In the genomic region with DNA sequence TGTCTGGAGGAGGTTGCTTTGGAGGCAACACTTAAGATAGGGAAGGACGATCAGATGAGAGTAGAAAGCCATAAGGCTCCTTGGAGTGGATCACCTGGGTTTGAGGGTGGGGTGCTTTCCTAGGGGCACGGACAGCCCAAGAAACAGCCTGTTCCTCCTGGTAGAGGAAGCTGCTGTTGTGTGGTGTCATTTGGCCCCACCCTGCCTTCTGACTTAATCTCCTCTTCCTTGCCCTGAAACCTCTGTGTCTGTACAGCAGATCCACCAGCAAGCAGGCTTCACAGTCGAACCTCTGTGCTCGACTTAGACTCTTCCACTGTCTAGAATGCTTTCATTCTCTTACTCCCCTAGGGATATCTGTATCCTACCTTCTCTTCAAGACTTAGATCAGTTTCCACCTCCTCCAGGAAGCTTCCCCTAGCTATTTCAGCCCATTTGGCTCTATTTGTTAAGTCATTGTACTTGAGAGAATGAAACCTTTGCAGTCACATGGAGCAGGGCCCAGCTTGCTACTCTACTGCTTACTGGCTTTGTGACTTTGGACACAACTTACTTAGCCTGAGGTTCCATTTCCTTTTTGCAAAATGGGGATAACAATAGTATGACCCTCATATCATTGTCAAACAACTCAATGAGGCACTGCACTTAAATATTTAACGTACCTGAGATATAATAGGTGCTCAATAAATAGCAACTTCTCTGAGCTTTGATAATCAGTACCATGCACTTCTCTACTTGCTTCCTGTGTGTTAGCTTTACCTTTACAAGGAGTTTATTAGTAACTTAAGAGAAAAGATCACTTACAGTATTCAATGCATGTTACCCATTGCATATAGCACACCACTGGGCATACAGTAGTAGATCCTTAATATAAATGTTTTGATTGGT, we compare ENCODE assay signal across 8 cellular contexts. TPM values are rescaled to one million over a fixed set of nuclear protein-coding genes. Genes with fewer than 3 reads are reported as not detected.
DNase-seq lines count a peak whose midpoint lies in the region; ATAC-seq and TF ChIP-seq lines count a peak whose summit lies in the region.

No MANE protein-coding gene starts in this region.

- H4K20me1 ChIP-seq in osteoblast (ENCODE audit: insufficient read depth, low read length) = no peaks in the 10 kb centered on the region

- H3K27me3 ChIP-seq in osteoblast (ENCODE audit: insufficient read depth, low read length) = peaks cover 6% of the 10 kb centered on the region

- H3K79me2 ChIP-seq in osteoblast (ENCODE audit: insufficient read depth, low read length) = no peaks in the 10 kb centered on the region

- DNase-seq in D341Med (ENCODE audit: low spot score) (peak; percentile 21), NOMO-1 treated with DMSO at 0.1 percent for 48 hours (lab: John Stamatoyannopoulos, UW; ENCODE audit: unreplicated experiment) (peak; percentile 74), mucosa of descending colon (peak; percentile 65 to 74 (median 71)), NCI-H187 treated with DMSO at 0.1 percent for 48 hours (lab: John Stamatoyannopoulos, UW) (no peak), NCI-H146 (lab: John Stamatoyannopoulos, UW) (no peak), NCI-H1417 treated with DMSO at 0.1 percent for 48 hours (lab: John Stamatoyannopoulos, UW) (no peak), osteoblast (ENCODE audit: insufficient read length, low spot score, missing footprints) (no peak)
- DNase-seq in activated naive CD8-positive, alpha-beta T cell treated with anti-CD3 and anti-CD28 coated beads, Interleukin-2, amount 10 ng/mL, durations not matched to agents 7 days and 5 days = peak; percentile 52

- ATAC-seq in activated naive CD8-positive, alpha-beta T cell treated with anti-CD3 and anti-CD28 coated beads, Interleukin-2, amount 10 ng/mL, durations not matched to agents 7 days and 5 days (ENCODE audit: low read depth) = peak; percentile 44
- ATAC-seq in mucosa of descending colon = peak; percentile 55

- POLR2A ChIA-PET in activated naive CD8-positive, alpha-beta T cell treated with anti-CD3 and anti-CD28 coated beads, Interleukin-2, amount 10 ng/mL, durations not matched to agents 7 days and 5 days (lab: Charles Lee) = interaction anchor here (0.6 to 2.9 kb wide), 7 partner anchors 10 to 715 kb away, joined by 3 to 13 read pairs (median 4); no protein-coding TSS in a partner anchor

- H3K27me3 Mint-ChIP-seq in activated naive CD8-positive, alpha-beta T cell treated with anti-CD3 and anti-CD28 coated beads, Interleukin-2, amount 10 ng/mL, durations not matched to agents 7 days and 5 days = peaks cover 6% of the 10 kb centered on the region

- no peak overlapping the region for H2AFZ ChIP-seq in osteoblast (ENCODE audit: low read length)

- H3K9me3 ChIP-seq in mucosa of descending colon = no peaks in the 10 kb centered on the region
- H3K9me3 ChIP-seq in osteoblast (ENCODE audit: low read depth, low read length) = no peaks in the 10 kb centered on the region

- H3K36me3 Mint-ChIP-seq in activated naive CD8-positive, alpha-beta T cell treated with anti-CD3 and anti-CD28 coated beads, Interleukin-2, amount 10 ng/mL, durations not matched to agents 7 days and 5 days = peaks cover 3% of the 10 kb centered on the region

- H3K4me1 Mint-ChIP-seq in activated naive CD8-positive, alpha-beta T cell treated with anti-CD3 and anti-CD28 coated beads, Interleukin-2, amount 10 ng/mL, durations not matched to agents 7 days and 5 days = peaks cover 46% of the 10 kb centered on the region

- H3K4me3 ChIP-seq in mucosa of descending colon (no peak overlapping the region), osteoblast (ENCODE audit: insufficient read depth, low read length) (no peak overlapping the region)

- H3K27ac ChIP-seq in osteoblast (ENCODE audit: low read depth, low read length) = no peak overlapping the region

- H3K4me1 ChIP-seq in mucosa of descending colon (ENCODE audit: low read depth) (peaks cover 29% of the 10 kb centered on the region), osteoblast (ENCODE audit: insufficient read depth, low read length) (peaks cover 10% of the 10 kb centered on the region)

- peak overlapping the region; percentile 93 for H3K4me3 Mint-ChIP-seq in activated naive CD8-positive, alpha-beta T cell treated with anti-CD3 and anti-CD28 coated beads, Interleukin-2, amount 10 ng/mL, durations not matched to agents 7 days and 5 days

- intact Hi-C loops in mucosa of descending colon (cut with DNase I, micrococcal nuclease) = no loop called here

- no peak for TF ChIP-seq CTCF in mucosa of descending colon (IDR thresholded peaks at IDR 0.05)
- no peak for TF ChIP-seq CTCF in osteoblast (IDR thresholded peaks at IDR 0.05; ENCODE audit: extremely low read depth, low read depth, low read length)

- peak overlapping the region; percentile 91 for H3K27ac Mint-ChIP-seq in activated naive CD8-positive, alpha-beta T cell treated with anti-CD3 and anti-CD28 coated beads, Interleukin-2, amount 10 ng/mL, durations not matched to agents 7 days and 5 days

- H3K4me2 ChIP-seq in osteoblast (ENCODE audit: insufficient read depth, low read length) = no peak overlapping the region

- H3K9me3 Mint-ChIP-seq in activated naive CD8-positive, alpha-beta T cell treated with anti-CD3 and anti-CD28 coated beads, Interleukin-2, amount 10 ng/mL, durations not matched to agents 7 days and 5 days = no peaks in the 10 kb centered on the region

- no peaks in the 10 kb centered on the region for H3K36me3 ChIP-seq in mucosa of descending colon (ENCODE audit: low read depth)
- H3K36me3 ChIP-seq in osteoblast (ENCODE audit: insufficient read depth, low read length) = no peaks in the 10 kb centered on the region

RNA-seq across cellular contexts. Expression of gene MXI1, which starts 5.0 kb away (rescaled TPM):
- total RNA-seq in activated naive CD8-positive, alpha-beta T cell treated with anti-CD3 and anti-CD28 coated beads, Interleukin-2, amount 10 ng/mL, durations not matched to agents 7 days and 5 days = 10 to 100 TPM; 29.8 to 33.2 TPM
- 100 to 1,000 TPM; 112 to 144 (median 139) TPM for total RNA-seq in mucosa of descending colon
- 39.5 and 41.6 TPM in 2 replicates for total RNA-seq in osteoblast

Comparison
In these comparisons a context has a peak if more than half of its experiments do, and no peak if none do; other contexts are left out.
1. DNase-seq: peak in D341Med (single experiment), NOMO-1 treated with DMSO at 0.1 percent for 48 hours (single experiment), activated naive CD8-positive, alpha-beta T cell treated with anti-CD3 and anti-CD28 coated beads, Interleukin-2, amount 10 ng/mL, durations not matched to agents 7 days and 5 days (single experiment) and mucosa of descending colon (3 of 3); none in NCI-H187 treated with DMSO at 0.1 percent for 48 hours (single experiment), NCI-H146 (single experiment), NCI-H1417 treated with DMSO at 0.1 percent for 48 hours (single experiment) and osteoblast (single experiment).